In genomic region chr5:95839658-95840057, GRCh38 we compare ENCODE assay signal across 12 cellular contexts.
"Had no signal": no experiment of that assay in that cellular context is flagged by ENCODE, and none has a peak within 500 bp of the region (broad histone marks: within the 10 kb centered on the region; RNA-seq: fewer than 3 reads in every experiment).

No MANE protein-coding gene starts in this region.

- DNase-seq: activated CD8-positive, alpha-beta memory T cell treated with anti-CD3 and anti-CD28 coated beads, Interleukin-2, amount 10 ng/mL, durations not matched to agents 7 days and 5 days; activated effector memory CD4-positive, alpha-beta T cell treated with anti-CD3 and anti-CD28 coated beads, Interleukin-2, amount 50 U/mL, for 16 hours; activated naive CD8-positive, alpha-beta T cell treated with anti-CD3 and anti-CD28 coated beads, Interleukin-2, amount 10 ng/mL, durations not matched to agents 7 days and 5 days; activated T-cell treated with anti-CD3 and anti-CD28 coated beads, Interleukin-2, amount 50 U/mL, for 4 hours; anterior cingulate cortex; effector CD8-positive, alpha-beta T cell; kidney; left ventricle myocardium superior; right cardiac atrium; stimulated activated naive CD4-positive, alpha-beta T cell had no signal

- H3K27me3 ChIP-seq: hepatocyte had no signal

- H3K27ac ChIP-seq: hepatocyte had no signal

- H3K4me2 ChIP-seq: hepatocyte had no signal

- FAIRE-seq: kidney, urothelium cell line had no signal

- ATAC-seq: activated CD8-positive, alpha-beta memory T cell treated with anti-CD3 and anti-CD28 coated beads, Interleukin-2, amount 10 ng/mL, durations not matched to agents 7 days and 5 days; activated T-cell treated with anti-CD3 and anti-CD28 coated beads, Interleukin-2, amount 50 U/mL, for 4 hours; left ventricle myocardium superior; right cardiac atrium had no signal

- H3K4me3 ChIP-seq: hepatocyte had no signal
